Comparison of ENCODE assay signal across 8 cellular contexts in the genomic region with DNA sequence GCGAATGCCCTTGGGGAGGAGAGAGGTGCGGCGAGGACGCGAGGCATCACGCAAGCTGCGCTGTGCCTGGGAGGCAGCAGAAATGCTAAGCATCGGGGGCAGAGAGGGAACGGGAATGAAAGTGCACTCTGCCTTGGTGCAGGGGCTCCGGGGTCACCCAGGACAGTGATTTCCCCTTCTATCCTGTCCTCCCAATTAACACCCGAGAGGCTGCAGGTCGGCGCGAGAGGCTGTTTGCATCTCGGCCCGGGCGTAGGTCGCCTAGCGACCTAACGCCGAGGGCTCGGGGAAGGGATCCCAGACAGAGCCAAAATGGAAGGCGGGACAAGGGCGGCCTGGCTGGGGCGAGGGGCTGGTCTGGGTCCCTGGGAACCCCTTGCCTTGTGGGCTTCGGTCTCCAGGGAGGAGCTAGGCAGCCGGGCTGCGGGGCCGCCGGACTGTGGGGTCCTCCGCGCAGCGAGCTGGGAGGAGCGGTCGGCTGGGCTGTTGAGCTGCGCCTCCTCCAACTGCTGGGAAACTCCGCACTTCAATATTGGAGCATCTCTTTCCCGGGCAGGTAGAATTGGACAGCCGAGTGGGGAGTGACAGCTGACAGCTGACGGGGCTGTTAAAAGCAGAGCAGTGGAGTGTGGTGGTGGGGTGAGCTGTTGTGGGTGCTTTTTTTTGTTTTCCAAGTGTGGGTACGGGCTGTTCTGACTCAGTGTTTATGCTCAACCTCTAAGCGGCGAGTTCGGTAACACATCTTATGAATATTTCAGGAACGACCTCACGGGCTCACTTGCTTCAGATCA. TPM values are rescaled to one million over a fixed set of nuclear protein-coding genes. Genes with fewer than 3 reads are reported as not detected.
DNase-seq lines count a peak whose midpoint lies in the region; ATAC-seq, FAIRE-seq and TF ChIP-seq lines count a peak whose summit lies in the region.

No MANE protein-coding gene starts in this region.

- no peaks in the 10 kb centered on the region for H3K36me3 Mint-ChIP-seq in T-helper 1 cell treated with Interleukin-12 subunit alpha and Interleukin-12 subunit beta and Interleukin-4 antibody, amounts not matched to agents 30 μg/mL and 1 μg/mL, for 36 hours (ENCODE audit: low read depth)
- no peaks in the 10 kb centered on the region for H3K36me3 Mint-ChIP-seq in stimulated activated naive CD8-positive, alpha-beta T cell treated with anti-CD3 and anti-CD28 coated beads, Interleukin-15, Interleukin-2, amounts not matched to agents 100 ng/mL and 50 ng/mL, for 24 hours (ENCODE audit: low read depth)

- H3K9me3 Mint-ChIP-seq in T-helper 1 cell treated with Interleukin-12 subunit alpha and Interleukin-12 subunit beta and Interleukin-4 antibody, amounts not matched to agents 30 μg/mL and 1 μg/mL, for 36 hours = peaks cover 4% of the 10 kb centered on the region
- no peaks in the 10 kb centered on the region for H3K9me3 Mint-ChIP-seq in stimulated activated naive CD8-positive, alpha-beta T cell treated with anti-CD3 and anti-CD28 coated beads, Interleukin-15, Interleukin-2, amounts not matched to agents 100 ng/mL and 50 ng/mL, for 24 hours

- H3K4me1 ChIP-seq in mesodermal cell (ENCODE audit: control insufficient read depth, insufficient read depth, low read length, poor library complexity, severe bottlenecking) = no peaks in the 10 kb centered on the region

- no peak for TF ChIP-seq POLR2A in GM12892 (IDR thresholded peaks at IDR 0.05; ENCODE audit: low read depth, low read length)

- peak; percentile 27 for FAIRE-seq in GM12892 (lab: Jason Lieb, UNC)

- H3K27ac Mint-ChIP-seq in T-helper 1 cell treated with Interleukin-12 subunit alpha and Interleukin-12 subunit beta and Interleukin-4 antibody, amounts not matched to agents 30 μg/mL and 1 μg/mL, for 36 hours = peak overlapping the region; percentile 41
- H3K27ac Mint-ChIP-seq in stimulated activated naive CD8-positive, alpha-beta T cell treated with anti-CD3 and anti-CD28 coated beads, Interleukin-15, Interleukin-2, amounts not matched to agents 100 ng/mL and 50 ng/mL, for 24 hours = peak overlapping the region; percentile 51

- peaks cover 87% of the 10 kb centered on the region for H3K27me3 Mint-ChIP-seq in T-helper 1 cell treated with Interleukin-12 subunit alpha and Interleukin-12 subunit beta and Interleukin-4 antibody, amounts not matched to agents 30 μg/mL and 1 μg/mL, for 36 hours (ENCODE audit: low read depth)
- H3K27me3 Mint-ChIP-seq in stimulated activated naive CD8-positive, alpha-beta T cell treated with anti-CD3 and anti-CD28 coated beads, Interleukin-15, Interleukin-2, amounts not matched to agents 100 ng/mL and 50 ng/mL, for 24 hours = peaks cover 89% of the 10 kb centered on the region

- 0 to 1% methylated on average over 40 to 43 of the region's 46 CpGs for WGBS in mesodermal cell (ENCODE audit: insufficient coverage in 2 of 2), 2 experiments

- peak overlapping the region; percentile 75 for H3K4me3 Mint-ChIP-seq in T-helper 1 cell treated with Interleukin-12 subunit alpha and Interleukin-12 subunit beta and Interleukin-4 antibody, amounts not matched to agents 30 μg/mL and 1 μg/mL, for 36 hours
- peak overlapping the region; percentile 72 for H3K4me3 Mint-ChIP-seq in stimulated activated naive CD8-positive, alpha-beta T cell treated with anti-CD3 and anti-CD28 coated beads, Interleukin-15, Interleukin-2, amounts not matched to agents 100 ng/mL and 50 ng/mL, for 24 hours

- DNase-seq in GM12892 (ENCODE audit: insufficient read length) (peak; percentile 23), choroid plexus epithelial cell (ENCODE audit: low read depth) (peak; percentile 21), UCSD-AML1 (lab: John Stamatoyannopoulos, UW; ENCODE audit: unreplicated experiment) (no peak)

- TF ChIP-seq CTCF in choroid plexus epithelial cell (conservative IDR thresholded peaks at IDR 0.05; ENCODE audit: low read depth, low read length) = no peak

- peaks cover 20% of the 10 kb centered on the region for H3K4me1 Mint-ChIP-seq in T-helper 1 cell treated with Interleukin-12 subunit alpha and Interleukin-12 subunit beta and Interleukin-4 antibody, amounts not matched to agents 30 μg/mL and 1 μg/mL, for 36 hours (ENCODE audit: low read depth)
- H3K4me1 Mint-ChIP-seq in stimulated activated naive CD8-positive, alpha-beta T cell treated with anti-CD3 and anti-CD28 coated beads, Interleukin-15, Interleukin-2, amounts not matched to agents 100 ng/mL and 50 ng/mL, for 24 hours (ENCODE audit: low read depth) = peaks cover 29% of the 10 kb centered on the region

- H3K9me3 ChIP-seq in mesodermal cell (ENCODE audit: control insufficient read depth, low read length) = no peaks in the 10 kb centered on the region

- H3K27ac ChIP-seq in mesodermal cell (ENCODE audit: low read depth, low read length, severe bottlenecking) = no peak overlapping the region

- H3K4me3 ChIP-seq in choroid plexus epithelial cell (ENCODE audit: low read depth, low read length) (peak overlapping the region; percentile 63), mesodermal cell (ENCODE audit: extremely low read depth, insufficient read depth, low read length, poor library complexity, severe bottlenecking) (peak overlapping the region; percentile 53)

- no peaks in the 10 kb centered on the region for H3K36me3 ChIP-seq in mesodermal cell (ENCODE audit: control insufficient read depth, insufficient read depth, low read length)

- ATAC-seq in HG02759 (IDR thresholded peaks at IDR 0.05; ENCODE audit: unreplicated experiment) (peak; percentile 33), HG02623 (IDR thresholded peaks at IDR 0.05; ENCODE audit: unreplicated experiment) (no peak)

RNA-seq across cellular contexts. Expression of a gene that starts 0.7 kb away (rescaled TPM):
- not detected for polyA plus RNA-seq in GM12892 (2012; ENCODE audit: missing spikeins)
- 0.85 TPM for polyA plus RNA-seq in mesodermal cell (2013, experiment 1 of 2)
- polyA plus RNA-seq in mesodermal cell (2013, experiment 2 of 2) = 0.61 TPM

RNA-seq across cellular contexts. Expression of a gene that starts 26.1 kb away (rescaled TPM):
- polyA plus RNA-seq in GM12892 (2012; ENCODE audit: missing spikeins) = 6.9 TPM
- 3.7 TPM for polyA plus RNA-seq in mesodermal cell (2013, experiment 1 of 2)
- polyA plus RNA-seq in mesodermal cell (2013, experiment 2 of 2) = 4.9 TPM
